In the genomic region with DNA sequence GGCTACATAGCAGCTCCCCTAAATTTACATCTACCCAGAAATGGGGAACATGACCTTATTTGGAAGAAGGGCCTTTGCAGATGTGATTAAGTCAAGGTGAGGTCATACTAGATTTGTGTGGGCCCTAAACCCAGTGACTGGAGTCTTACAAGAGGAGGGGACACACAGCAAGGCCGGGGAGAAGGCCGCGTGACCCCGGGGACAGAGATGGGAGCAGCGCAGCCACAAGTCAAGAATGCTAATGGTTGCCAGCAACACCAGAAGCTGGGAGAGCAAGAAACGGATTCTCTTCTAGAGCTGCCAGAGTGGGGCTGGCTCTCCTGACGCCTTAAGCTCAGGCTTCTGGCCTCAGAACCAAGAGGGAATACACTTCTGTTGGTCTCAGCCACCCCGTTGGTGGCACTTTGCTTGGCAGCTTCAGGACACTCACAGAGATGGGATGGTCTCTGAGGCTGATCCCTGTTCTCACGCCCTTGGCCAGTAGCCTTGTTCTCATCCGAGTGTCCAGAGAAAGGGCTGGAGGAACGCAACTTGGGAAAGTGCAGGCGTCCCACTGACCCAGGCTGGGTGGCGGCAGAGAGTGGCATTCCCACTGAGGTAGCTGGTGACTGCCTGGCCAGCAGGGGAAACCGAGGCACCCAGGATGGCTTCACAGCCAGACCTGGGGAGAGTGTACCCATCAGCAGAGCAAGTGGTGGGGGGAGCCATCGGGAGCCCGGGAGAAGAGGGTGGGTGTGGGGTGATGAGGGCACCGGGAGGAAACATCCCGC, we compare ENCODE assay signal across 1 cellular context.
TF ChIP-seq lines count a peak whose summit lies in the region.

No MANE protein-coding gene starts in this region.

TF ChIP-seq in H1, 55 proteins besides CTCF, POLR2A, EP300 and RAD21:
- TF ChIP-seq, protein P1, sequence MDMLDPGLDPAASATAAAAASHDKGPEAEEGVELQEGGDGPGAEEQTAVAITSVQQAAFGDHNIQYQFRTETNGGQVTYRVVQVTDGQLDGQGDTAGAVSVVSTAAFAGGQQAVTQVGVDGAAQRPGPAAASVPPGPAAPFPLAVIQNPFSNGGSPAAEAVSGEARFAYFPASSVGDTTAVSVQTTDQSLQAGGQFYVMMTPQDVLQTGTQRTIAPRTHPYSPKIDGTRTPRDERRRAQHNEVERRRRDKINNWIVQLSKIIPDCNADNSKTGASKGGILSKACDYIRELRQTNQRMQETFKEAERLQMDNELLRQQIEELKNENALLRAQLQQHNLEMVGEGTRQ (IDR thresholded peaks at IDR 0.05; ENCODE audit: low read length), result no peak
- TF ChIP-seq RFX5 (IDR thresholded peaks at IDR 0.05; ENCODE audit: borderline replicate concordance, low read depth, low read length), result no peak
- no peak for TF ChIP-seq POU5F1 (IDR thresholded peaks at IDR 0.05; ENCODE audit: low read depth, low read length)
- TF ChIP-seq SRF (IDR thresholded peaks at IDR 0.05; ENCODE audit: low read depth, low read length), result 0 out of 2 replicates have a peak, but pooled peaks have one; percentile 46
- TF ChIP-seq TCF12 (IDR thresholded peaks at IDR 0.05; ENCODE audit: low read depth, low read length), result no peak
TF ChIP-seq in H1: peak in this region for 1.
